16 cellular contexts compared by ENCODE assay signal in the genomic region with DNA sequence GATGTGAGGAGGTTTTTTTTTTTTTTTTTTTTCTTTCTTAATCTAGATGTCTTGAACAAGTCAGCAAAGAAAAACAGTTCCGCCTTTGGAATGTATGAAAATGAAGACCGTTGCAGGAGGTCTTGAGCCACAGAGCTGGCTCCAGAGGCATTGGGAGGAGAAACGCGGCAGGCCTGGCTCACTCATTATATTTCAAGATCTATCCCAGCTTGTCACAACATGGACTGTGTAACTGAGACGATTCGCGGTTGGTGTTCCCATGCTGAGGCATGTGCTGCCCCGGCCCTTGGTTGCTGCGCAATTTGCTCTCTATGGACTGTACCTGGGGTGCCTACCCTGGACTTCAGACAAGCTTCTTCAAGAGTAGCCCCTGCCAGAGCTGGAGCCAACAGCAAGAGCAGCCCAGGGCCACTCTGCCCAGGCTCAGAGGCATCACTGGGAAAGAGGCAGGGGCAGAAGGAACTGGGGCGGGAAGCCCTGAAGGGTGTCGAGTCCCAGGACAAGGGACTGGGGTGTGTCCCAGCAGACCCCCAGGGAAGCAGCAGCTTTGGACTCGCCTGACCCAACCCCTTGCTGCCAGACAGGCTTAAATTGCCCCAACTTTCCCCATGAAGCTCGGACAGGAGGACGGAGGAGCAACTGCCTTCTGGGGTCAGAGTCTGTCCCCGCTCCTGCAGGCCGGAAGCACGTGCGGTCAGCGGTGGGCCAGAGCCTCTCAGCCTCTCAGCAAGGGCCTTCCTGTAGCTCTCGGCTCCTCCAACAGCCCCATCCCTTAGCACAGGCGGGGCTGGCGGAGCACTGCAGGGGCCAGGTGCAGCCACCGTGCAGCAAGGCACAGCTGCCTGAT. TPM values are rescaled to one million over a fixed set of nuclear protein-coding genes. Genes with fewer than 3 reads are reported as not detected.
DNase-seq lines count a peak whose midpoint lies in the region; FAIRE-seq and TF ChIP-seq lines count a peak whose summit lies in the region.
"Had no signal": no experiment of that assay in that cellular context is flagged by ENCODE, and none has a peak within 500 bp of the region (broad histone marks: within the 10 kb centered on the region; RNA-seq: fewer than 3 reads in every experiment).

No MANE protein-coding gene starts in this region.

- no peaks in the 10 kb centered on the region for H3K36me3 ChIP-seq in keratinocyte (ENCODE audit: control insufficient read depth in 2 of 2, extremely low read depth in 1 of 2, insufficient read depth in 2 of 2, low read length in 2 of 2)
- H3K36me3 ChIP-seq: gastrocnemius medialis, transverse colon, WERI-Rb-1 had no signal

- FAIRE-seq in HTR-8/SVneo (lab: Jason Lieb, UNC) (peak; percentile 46), keratinocyte (lab: Jason Lieb, UNC) (peak; percentile 70)

- dilution Hi-C loops in keratinocyte (cut with MboI; ENCODE audit: extremely low pct_ligation_motif_present, low sequenced_read_pairs): no loop called here

- no peaks in the 10 kb centered on the region for H3K79me2 ChIP-seq in keratinocyte (ENCODE audit: control insufficient read depth, insufficient read depth, low read length)

- peaks cover 9% of the 10 kb centered on the region for H3K27me3 ChIP-seq in keratinocyte (ENCODE audit: control insufficient read depth, extremely low read depth, insufficient read depth, low read length)
- H3K27me3 ChIP-seq: transverse colon had no signal

- no peak overlapping the region for H3K4me3 ChIP-seq in cardiac fibroblast (replicated peaks in 1 of 2; ENCODE audit: low read depth in 2 of 2, low read length in 2 of 2)
- no peak overlapping the region for H3K4me3 ChIP-seq in keratinocyte (ENCODE audit: control insufficient read depth in 2 of 3, extremely low read depth in 1 of 3, insufficient read depth in 2 of 3, low read depth in 1 of 3, low read length in 3 of 3)
- H3K4me3 ChIP-seq: gastrocnemius medialis, transverse colon had no signal

- H3K27ac ChIP-seq in keratinocyte (ENCODE audit: control insufficient read depth, insufficient read depth, low read length): no peak overlapping the region
- H3K27ac ChIP-seq: gastrocnemius medialis, transverse colon, WERI-Rb-1 had no signal

- H3K4me2 ChIP-seq in keratinocyte (ENCODE audit: control insufficient read depth, extremely low read depth, insufficient read depth, low read depth, low read length): peak overlapping the region; percentile 13

- DNase-seq in AG08395 (ENCODE audit: low spot score) (peak; percentile 89), HTR-8/SVneo (ENCODE audit: insufficient read length, low spot score) (no peak), cardiac fibroblast (ENCODE audit: low read depth in 2 of 2) (peak; percentile 82 to 83), keratinocyte (ENCODE audit: low read depth, low spot score) (peak; percentile 26), NCI-H128 (lab: John Stamatoyannopoulos, UW; ENCODE audit: unreplicated experiment) (no peak), germinal center (ENCODE audit: low spot score) (no peak), GM19240 (ENCODE audit: insufficient read length, low spot score) (no peak)
- no peak for DNase-seq in activated effector memory CD4-positive, alpha-beta T cell treated with Interleukin-2 at 50 U/mL for 16 hours
- DNase-seq: activated T-cell treated with anti-CD3 and anti-CD28 coated beads, Interleukin-2, amount 50 U/mL, for 24 hours; CD4-positive, CD25-positive, alpha-beta regulatory T cell; central memory CD4-positive, alpha-beta T cell; gastrocnemius medialis; NCI-H2227 treated with DMSO at 0.1 percent for 48 hours; RPMI8226; transverse colon; WERI-Rb-1 had no signal

- no peaks in the 10 kb centered on the region for H3K9me3 ChIP-seq in keratinocyte (ENCODE audit: control insufficient read depth, low read depth, low read length)
- H3K9me3 ChIP-seq: gastrocnemius medialis, transverse colon had no signal

- no peak overlapping the region for H3K9ac ChIP-seq in keratinocyte (ENCODE audit: control insufficient read depth, extremely low read depth, insufficient read depth, low read length)

- H3K9me1 ChIP-seq in keratinocyte (ENCODE audit: control insufficient read depth, extremely low read depth, insufficient read depth, low read length): no peaks in the 10 kb centered on the region

- no peaks in the 10 kb centered on the region for H4K20me1 ChIP-seq in keratinocyte (ENCODE audit: control insufficient read depth, extremely low read depth, insufficient read depth, low read length)

- peaks cover 17% of the 10 kb centered on the region for H3K4me1 ChIP-seq in keratinocyte (ENCODE audit: control insufficient read depth, extremely low read depth, insufficient read depth, low read length)
- H3K4me1 ChIP-seq: gastrocnemius medialis, transverse colon had no signal

- peak overlapping the region; percentile 45 for H2AFZ ChIP-seq in keratinocyte (ENCODE audit: control insufficient read depth, low read length)

- TF ChIP-seq CTCF in cardiac fibroblast (IDR thresholded peaks at IDR 0.05; ENCODE audit: low read depth, low read length) (no peak), keratinocyte (optimal IDR thresholded peaks at IDR 0.05 in 1 of 3, IDR thresholded peaks at IDR 0.05 in 1 of 3, conservative IDR thresholded peaks at IDR 0.05 in 1 of 3; ENCODE audit: extremely low read depth in 1 of 3, insufficient read depth in 2 of 3, low read length in 3 of 3) (no peak)

RNA-seq across cellular contexts. Expression of gene STX16, which starts 32.2 kb away (rescaled TPM):
- 47.3 to 69.7 TPM (median 56.7 TPM) in 3 replicates for polyA plus RNA-seq in keratinocyte
- 127 TPM for polyA plus RNA-seq in keratinocyte (2011; ENCODE audit: low read depth)
- 28.3 and 38.3 TPM in 2 replicates for polyA plus RNA-seq in keratinocyte (2011; cell fraction: cytosol; rRNA removed)
- polyA plus RNA-seq in keratinocyte (2011; cell fraction: nucleus; rRNA removed): 249 and 270 TPM in 2 replicates
- polyA plus RNA-seq in keratinocyte (2012; ENCODE audit: low replicate concordance): 39.1 and 39.3 TPM in 2 replicates
- 20.8 to 61.8 TPM (median 27.2 TPM) in 3 replicates for polyA minus RNA-seq in keratinocyte
- polyA minus RNA-seq in keratinocyte (2011; cell fraction: cytosol; rRNA and poly(A)+ RNA removed): 14.2 TPM
- polyA minus RNA-seq in keratinocyte (2011; cell fraction: nucleus; rRNA and poly(A)+ RNA removed): 26.6 and 38.2 TPM in 2 replicates

Comparison
In these comparisons a context has a peak if more than half of its experiments do, and no peak if none do; other contexts are left out.
1. DNase-seq: peak in AG08395 (single experiment), cardiac fibroblast (2 of 2) and keratinocyte (single experiment); none in HTR-8/SVneo (single experiment), activated effector memory CD4-positive, alpha-beta T cell treated with Interleukin-2 at 50 U/mL for 16 hours (single experiment), NCI-H128 (single experiment), germinal center (single experiment) and GM19240 (single experiment).